In genomic region chr1:19643113-19643512, GRCh38 we compare ENCODE assay signal across 9 cellular contexts. TPM values are rescaled to one million over a fixed set of nuclear protein-coding genes. Genes with fewer than 3 reads are reported as not detected.
DNase-seq lines count a peak whose midpoint lies in the region; ATAC-seq and TF ChIP-seq lines count a peak whose summit lies in the region.
"Had no signal": no experiment of that assay in that cellular context is flagged by ENCODE, and none has a peak within 500 bp of the region (broad histone marks: within the 10 kb centered on the region; RNA-seq: fewer than 3 reads in every experiment).

No MANE protein-coding gene starts in this region.

- POLR2A ChIA-PET in activated CD4-positive, alpha-beta T cell treated with anti-CD3 and anti-CD28 coated beads for 36 hours (lab: Charles Lee) = no interaction called here
- POLR2A ChIA-PET in activated CD4-positive, alpha-beta memory T cell treated with anti-CD3 and anti-CD28 coated beads for 36 hours (lab: Charles Lee) = interaction anchor here (1.6 kb wide), 1 partner anchor 46 kb away, joined by 6 read pairs; a partner anchor contains a TSS

- peaks cover 21% of the 10 kb centered on the region for H3K4me1 Mint-ChIP-seq in activated CD4-positive, alpha-beta T cell treated with anti-CD3 and anti-CD28 coated beads for 36 hours
- peaks cover 32% of the 10 kb centered on the region for H3K4me1 Mint-ChIP-seq in activated CD4-positive, alpha-beta memory T cell treated with anti-CD3 and anti-CD28 coated beads for 36 hours (ENCODE audit: low read depth)

- H3K4me1 ChIP-seq in hepatocyte (ENCODE audit: insufficient read depth) = peaks cover 7% of the 10 kb centered on the region
- H3K4me1 ChIP-seq in suprapubic skin = peaks cover 63% of the 10 kb centered on the region

- peaks cover 18% of the 10 kb centered on the region for H3K27me3 Mint-ChIP-seq in activated CD4-positive, alpha-beta T cell treated with anti-CD3 and anti-CD28 coated beads for 36 hours
- H3K27me3 Mint-ChIP-seq in activated CD4-positive, alpha-beta memory T cell treated with anti-CD3 and anti-CD28 coated beads for 36 hours = peaks cover 9% of the 10 kb centered on the region

- H4K20me1 ChIP-seq in hepatocyte (ENCODE audit: insufficient read depth, poor library complexity, severe bottlenecking) = no peaks in the 10 kb centered on the region

- H3K4me3 Mint-ChIP-seq in activated CD4-positive, alpha-beta T cell treated with anti-CD3 and anti-CD28 coated beads for 36 hours = peak overlapping the region; percentile 73
- peak overlapping the region; percentile 79 for H3K4me3 Mint-ChIP-seq in activated CD4-positive, alpha-beta memory T cell treated with anti-CD3 and anti-CD28 coated beads for 36 hours

- TF ChIP-seq EP300 in suprapubic skin (IDR thresholded peaks at IDR 0.05) = no peak

- peak overlapping the region; percentile 92 for H3K4me2 ChIP-seq in hepatocyte

- no peak for DNase-seq in activated CD4-positive, alpha-beta T cell treated with anti-CD3 and anti-CD28 coated beads for 36 hours
- no peak for DNase-seq in activated CD4-positive, alpha-beta T cell treated with anti-CD3 and anti-CD28 coated beads for 48 hours
- peak; percentile 35 for DNase-seq in activated CD4-positive, alpha-beta memory T cell treated with anti-CD3 and anti-CD28 coated beads for 36 hours
- DNase-seq in hepatocyte (ENCODE audit: low spot score) (peak; percentile 57), suprapubic skin (ENCODE audit: low spot score in 2 of 2) (peak in 1 of 2 donors; percentile 74), occipital lobe (lab: John Stamatoyannopoulos, UW) (no peak)

- peaks cover 28% of the 10 kb centered on the region for H3K79me2 ChIP-seq in hepatocyte

- no peaks in the 10 kb centered on the region for H3K9me2 ChIP-seq in hepatocyte (replicated peaks; ENCODE audit: insufficient read depth)

- CTCF ChIA-PET in activated CD4-positive, alpha-beta T cell treated with anti-CD3 and anti-CD28 coated beads for 36 hours (lab: Charles Lee) = interaction anchor here (0.6 to 2.5 kb wide), 5 partner anchors 11 to 169 kb away, joined by 3 to 12 read pairs (median 5); no protein-coding TSS in a partner anchor
- CTCF ChIA-PET in activated CD4-positive, alpha-beta memory T cell treated with anti-CD3 and anti-CD28 coated beads for 36 hours (lab: Charles Lee) = interaction anchor here (0.8 to 2.2 kb wide), 5 partner anchors 11 to 301 kb away, joined by 3 to 10 read pairs (median 4); no protein-coding TSS in a partner anchor

- H3K27me3 ChIP-seq in hepatocyte (peaks cover 17% of the 10 kb centered on the region), suprapubic skin (no peaks in the 10 kb centered on the region)

- no peak overlapping the region for H3K4me3 ChIP-seq in hepatocyte
- peak overlapping the region; percentile 90 for H3K4me3 ChIP-seq in suprapubic skin

- H3K36me3 ChIP-seq in hepatocyte (replicated peaks; ENCODE audit: insufficient read depth, low read depth) (no peaks in the 10 kb centered on the region), suprapubic skin (no peaks in the 10 kb centered on the region)
- H3K36me3 ChIP-seq: SJSA1 had no signal

- H3K27ac ChIP-seq in hepatocyte (peak overlapping the region; percentile 66), suprapubic skin (peak overlapping the region; percentile 95)
- H3K27ac ChIP-seq: SJSA1 had no signal

- 65% methylated on average over 7 of the region's 7 CpGs for WGBS in hepatocyte (ENCODE audit: low lambda C conversion rate, missing lambda C conversion rate)
- WGBS in suprapubic skin = 36% methylated on average over 7 of the region's 7 CpGs

- peak overlapping the region; percentile 51 for H3K27ac Mint-ChIP-seq in activated CD4-positive, alpha-beta T cell treated with anti-CD3 and anti-CD28 coated beads for 36 hours
- no peak overlapping the region for H3K27ac Mint-ChIP-seq in activated CD4-positive, alpha-beta memory T cell treated with anti-CD3 and anti-CD28 coated beads for 36 hours

- TF ChIP-seq POLR2A in suprapubic skin (IDR thresholded peaks at IDR 0.05) = no peak

- no peaks in the 10 kb centered on the region for H3K9me3 Mint-ChIP-seq in activated CD4-positive, alpha-beta T cell treated with anti-CD3 and anti-CD28 coated beads for 36 hours (ENCODE audit: low read depth)
- H3K9me3 Mint-ChIP-seq in activated CD4-positive, alpha-beta memory T cell treated with anti-CD3 and anti-CD28 coated beads for 36 hours = no peaks in the 10 kb centered on the region

- no peak for TF ChIP-seq CTCF in hepatocyte (IDR thresholded peaks at IDR 0.05; ENCODE audit: poor library complexity)
- TF ChIP-seq CTCF in suprapubic skin (IDR thresholded peaks at IDR 0.05) = peak in 1 of 2 donors; percentile 27

- no peaks in the 10 kb centered on the region for H3K36me3 Mint-ChIP-seq in activated CD4-positive, alpha-beta T cell treated with anti-CD3 and anti-CD28 coated beads for 36 hours (ENCODE audit: low read depth)
- H3K36me3 Mint-ChIP-seq in activated CD4-positive, alpha-beta memory T cell treated with anti-CD3 and anti-CD28 coated beads for 36 hours = peaks cover 2% of the 10 kb centered on the region

- no peak for ATAC-seq in activated CD4-positive, alpha-beta T cell treated with anti-CD3 and anti-CD28 coated beads for 36 hours
- ATAC-seq in GM21367 (IDR thresholded peaks at IDR 0.05; ENCODE audit: unreplicated experiment) = no peak
- ATAC-seq in GM19397 (IDR thresholded peaks at IDR 0.05; ENCODE audit: unreplicated experiment) = no peak

- no peak overlapping the region for H2AFZ ChIP-seq in hepatocyte

- intact Hi-C loops in activated CD4-positive, alpha-beta T cell treated with anti-CD3 and anti-CD28 coated beads for 36 hours (cut with DNase I, micrococcal nuclease) = no loop called here
- intact Hi-C loops in activated CD4-positive, alpha-beta memory T cell treated with anti-CD3 and anti-CD28 coated beads for 36 hours (cut with micrococcal nuclease) = no loop called here

- H3K9me3 ChIP-seq in hepatocyte (ENCODE audit: low read depth) (no peaks in the 10 kb centered on the region), suprapubic skin (no peaks in the 10 kb centered on the region)
- H3K9me3 ChIP-seq: SJSA1 had no signal

RNA-seq across cellular contexts. Expression of gene NBL1, which starts 1.0 kb away (rescaled TPM):
- total RNA-seq in activated CD4-positive, alpha-beta T cell treated with anti-CD3 and anti-CD28 coated beads for 36 hours = 10 to 100 TPM; 10.5 to 10.7 TPM
- 10 to 100 TPM; 25.0 to 31.3 TPM for total RNA-seq in activated CD4-positive, alpha-beta memory T cell treated with anti-CD3 and anti-CD28 coated beads for 36 hours
- 16.5 and 22.3 TPM in 2 replicates for total RNA-seq in hepatocyte
- 41.3 and 46.9 TPM in 2 replicates for polyA plus RNA-seq in hepatocyte
- 100 to 1,000 TPM; 144 to 197 (median 167) TPM for total RNA-seq in suprapubic skin
- total RNA-seq in occipital lobe = 29.2 TPM

RNA-seq across cellular contexts. Expression of gene HTR6, which starts 21.6 kb away (rescaled TPM):
- 1 to 10 TPM; 1.1 to 1.6 TPM for total RNA-seq in activated CD4-positive, alpha-beta T cell treated with anti-CD3 and anti-CD28 coated beads for 36 hours
- total RNA-seq in activated CD4-positive, alpha-beta memory T cell treated with anti-CD3 and anti-CD28 coated beads for 36 hours = under 1 TPM; 0.17 to 0.19 TPM
- total RNA-seq in hepatocyte (not detected in 2 replicates), suprapubic skin (1 to 10 TPM in 1 of 4 donors, under 1 TPM in 1, not detected in 2; 0.23 to 2.4 TPM), occipital lobe (0.16 TPM)
- polyA plus RNA-seq in hepatocyte = not detected in 2 replicates
- total RNA-seq: SJSA1 had no signal

Comparison
In these comparisons a context has a peak if more than half of its experiments do, and no peak if none do; other contexts are left out.
1. DNase-seq: peak in activated CD4-positive, alpha-beta memory T cell treated with anti-CD3 and anti-CD28 coated beads for 36 hours (single experiment) and hepatocyte (single experiment); none in activated CD4-positive, alpha-beta T cell treated with anti-CD3 and anti-CD28 coated beads for 36 hours (single experiment), activated CD4-positive, alpha-beta T cell treated with anti-CD3 and anti-CD28 coated beads for 48 hours (single experiment) and occipital lobe (single experiment).